ENCODE assay signal across 1 cellular context in genomic region chr11:116807601-116808261, GRCh38.
TF ChIP-seq lines count a peak whose summit lies in the region.

No MANE protein-coding gene starts in this region.

TF ChIP-seq in HepG2, 621 proteins besides CTCF, POLR2A, EP300 and RAD21 (continued from another document and continues in another):
- TF ChIP-seq TIGD3 (CRISPR knock-in tag; IDR thresholded peaks at IDR 0.05; ENCODE audit: borderline replicate concordance): no peak
- no peak for TF ChIP-seq ZNF530 (CRISPR knock-in tag; IDR thresholded peaks at IDR 0.05; ENCODE audit: low read depth)
- TF ChIP-seq ZNF556 (CRISPR knock-in tag; IDR thresholded peaks at IDR 0.05; ENCODE audit: borderline replicate concordance): peak; percentile 15; the same call in 1 of the 2 replicates
- peak; percentile 12; the same call in 1 of the 2 replicates for TF ChIP-seq ZNF280D (CRISPR knock-in tag; IDR thresholded peaks at IDR 0.05)
- no peak for TF ChIP-seq HOXD1 (CRISPR knock-in tag; IDR thresholded peaks at IDR 0.05)
- TF ChIP-seq ZNF549 (CRISPR knock-in tag; IDR thresholded peaks at IDR 0.05): no peak
- peak; percentile 10; the same call in 1 of the 2 replicates for TF ChIP-seq ZNF143 (CRISPR knock-in tag; IDR thresholded peaks at IDR 0.05)
- no peak for TF ChIP-seq ZNF839 (CRISPR knock-in tag; IDR thresholded peaks at IDR 0.05; ENCODE audit: borderline replicate concordance)
- TF ChIP-seq ZC3H4 (CRISPR knock-in tag; IDR thresholded peaks at IDR 0.05; ENCODE audit: borderline replicate concordance): no peak; the same call in 1 of the 2 replicates
- TF ChIP-seq ZEB1 (IDR thresholded peaks at IDR 0.05; ENCODE audit: insufficient replicate concordance, low read depth): no peak
- no peak for TF ChIP-seq KDM5B (CRISPR knock-in tag; IDR thresholded peaks at IDR 0.05; ENCODE audit: borderline replicate concordance)
- TF ChIP-seq MYC (CRISPR knock-in tag; IDR thresholded peaks at IDR 0.05; ENCODE audit: borderline replicate concordance): peak; percentile 45; the same call in 1 of the 2 replicates
- no peak for TF ChIP-seq AGO1 (IDR thresholded peaks at IDR 0.05; ENCODE audit: low read depth, low read length, poor library complexity, severe bottlenecking)
- no peak for TF ChIP-seq PRDM15 (CRISPR knock-in tag; IDR thresholded peaks at IDR 0.05)
- no peak for TF ChIP-seq PLRG1 (conservative IDR thresholded peaks at IDR 0.05)
- peak; percentile 17; the same call in 1 of the 2 replicates for TF ChIP-seq ZNF292 (CRISPR knock-in tag; IDR thresholded peaks at IDR 0.05; ENCODE audit: borderline replicate concordance, low read depth)
- no peak for TF ChIP-seq SOX6 (IDR thresholded peaks at IDR 0.05)
- TF ChIP-seq SOX6 (CRISPR knock-in tag; IDR thresholded peaks at IDR 0.05): no peak
- no peak for TF ChIP-seq KDM5A (IDR thresholded peaks at IDR 0.05; ENCODE audit: borderline replicate concordance, low read length)
- no peak; the same call in 1 of the 2 replicates for TF ChIP-seq ZMYM2 (CRISPR knock-in tag; IDR thresholded peaks at IDR 0.05)
- TF ChIP-seq ZNF598 (CRISPR knock-in tag; IDR thresholded peaks at IDR 0.05; ENCODE audit: borderline replicate concordance): no peak
- TF ChIP-seq ZNF546 (CRISPR knock-in tag; conservative IDR thresholded peaks at IDR 0.05): no peak
- no peak for TF ChIP-seq TGIF2 (CRISPR knock-in tag; IDR thresholded peaks at IDR 0.05)
- no peak for TF ChIP-seq AKNA (CRISPR knock-in tag; IDR thresholded peaks at IDR 0.05; ENCODE audit: borderline replicate concordance)
- no peak for TF ChIP-seq KLF15 (CRISPR knock-in tag; IDR thresholded peaks at IDR 0.05; ENCODE audit: borderline replicate concordance)
- TF ChIP-seq ZNF761 (CRISPR knock-in tag; conservative IDR thresholded peaks at IDR 0.05): 0 out of 2 replicates have a peak, but pooled peaks have one; percentile 20
- TF ChIP-seq KDM6A (CRISPR knock-in tag; IDR thresholded peaks at IDR 0.05; ENCODE audit: low read depth): no peak
- TF ChIP-seq TAF1 (CRISPR knock-in tag; IDR thresholded peaks at IDR 0.05): no peak
- 0 out of 2 replicates have a peak, but pooled peaks have one; percentile 51 for TF ChIP-seq NFKB2 (CRISPR knock-in tag; IDR thresholded peaks at IDR 0.05; ENCODE audit: borderline replicate concordance)
- no peak for TF ChIP-seq TBP (CRISPR knock-in tag; IDR thresholded peaks at IDR 0.05)
- 0 out of 2 replicates have a peak, but pooled peaks have one; percentile 15 for TF ChIP-seq BRD4 (CRISPR knock-in tag; IDR thresholded peaks at IDR 0.05)
- TF ChIP-seq NFIC (IDR thresholded peaks at IDR 0.05; ENCODE audit: low read length): no peak
- no peak for TF ChIP-seq MBD4 (IDR thresholded peaks at IDR 0.05; ENCODE audit: borderline replicate concordance, low read length)
- peak; percentile 89; the same call in 1 of the 2 replicates for TF ChIP-seq HINFP (CRISPR knock-in tag; IDR thresholded peaks at IDR 0.05; ENCODE audit: low read depth)
- no peak for TF ChIP-seq EEA1 (CRISPR knock-in tag; IDR thresholded peaks at IDR 0.05; ENCODE audit: borderline replicate concordance)
- TF ChIP-seq NFYC (CRISPR knock-in tag; IDR thresholded peaks at IDR 0.05): no peak
- peak; percentile 86; the same call in 1 of the 2 replicates for TF ChIP-seq EED (CRISPR knock-in tag; IDR thresholded peaks at IDR 0.05)
- no peak for TF ChIP-seq ZBTB14 (CRISPR knock-in tag; IDR thresholded peaks at IDR 0.05)
- TF ChIP-seq PCBP2 (optimal IDR thresholded peaks at IDR 0.05; ENCODE audit: low read depth, low read length, poor library complexity, severe bottlenecking): no peak
- TF ChIP-seq KDM2A (CRISPR knock-in tag; IDR thresholded peaks at IDR 0.05; ENCODE audit: borderline replicate concordance, low read depth): 0 out of 2 replicates have a peak, but pooled peaks have one; percentile 24
- TF ChIP-seq MTA1 (CRISPR knock-in tag; IDR thresholded peaks at IDR 0.05; ENCODE audit: borderline replicate concordance): peak; percentile 30; the same call in 1 of the 2 replicates
- no peak for TF ChIP-seq PBX3 (CRISPR knock-in tag; IDR thresholded peaks at IDR 0.05; ENCODE audit: borderline replicate concordance)
- TF ChIP-seq ZNF841 (CRISPR knock-in tag; IDR thresholded peaks at IDR 0.05; ENCODE audit: borderline replicate concordance): no peak
- TF ChIP-seq ZBTB7B (CRISPR knock-in tag; IDR thresholded peaks at IDR 0.05): no peak
- TF ChIP-seq CBFB (CRISPR knock-in tag; IDR thresholded peaks at IDR 0.05): no peak
